In the genomic region with DNA sequence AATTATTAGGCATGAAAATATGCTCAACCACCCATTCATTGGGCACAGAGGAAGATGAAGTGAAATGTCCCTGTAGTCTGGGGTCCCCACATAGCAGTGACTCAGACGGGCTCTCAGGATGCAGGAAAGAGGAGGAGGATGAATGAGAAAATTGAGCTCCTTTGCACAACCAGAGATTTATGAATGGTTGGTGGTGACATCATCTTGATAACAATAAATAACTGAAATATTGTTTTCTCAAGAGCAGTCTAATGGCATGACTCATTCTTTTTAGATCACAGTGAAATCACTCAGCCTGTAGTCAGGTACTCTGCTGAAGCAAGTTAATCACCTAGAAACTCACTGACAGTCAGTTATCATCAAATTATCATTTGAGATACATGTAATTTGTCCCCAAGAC, we compare ENCODE assay signal across 11 cellular contexts.
DNase-seq lines count a peak whose midpoint lies in the region; ATAC-seq, FAIRE-seq and TF ChIP-seq lines count a peak whose summit lies in the region.
"Had no signal": no experiment of that assay in that cellular context is flagged by ENCODE, and none has a peak within 500 bp of the region (broad histone marks: within the 10 kb centered on the region; RNA-seq: fewer than 3 reads in every experiment).

No MANE protein-coding gene starts in this region.

- no peaks in the 10 kb centered on the region for H3K27me3 Mint-ChIP-seq in natural killer cell treated with Interleukin-12 subunit alpha and Interleukin-12 subunit beta and Interleukin-15 and Interleukin-18, amount 100 ng/mL, for 72 hours

- FAIRE-seq in H54 (lab: Jason Lieb, UNC) (no peak), endothelial cell of umbilical vein (lab: Jason Lieb, UNC) (peak; percentile 90)

- H3K4me3 Mint-ChIP-seq in natural killer cell treated with Interleukin-12 subunit alpha and Interleukin-12 subunit beta and Interleukin-15 and Interleukin-18, amount 100 ng/mL, for 72 hours = no peak overlapping the region

- ATAC-seq in natural killer cell treated with Interleukin-12 subunit alpha and Interleukin-12 subunit beta and Interleukin-15 and Interleukin-18, amount 100 ng/mL, for 72 hours = no peak
- no peak for ATAC-seq in HG03108 (IDR thresholded peaks at IDR 0.05; ENCODE audit: unreplicated experiment)

- H3K4me1 ChIP-seq in endothelial cell of umbilical vein (ENCODE audit: control insufficient read depth, extremely low read depth, insufficient read depth, low read length) = peaks cover 19% of the 10 kb centered on the region

- dilution Hi-C loops in endothelial cell of umbilical vein (cut with MboI; ENCODE audit: extremely low pct_ligation_motif_present, low sequenced_read_pairs) = no loop called here

- no peak overlapping the region for H2AFZ ChIP-seq in endothelial cell of umbilical vein (ENCODE audit: low read depth, low read length)

- H3K36me3 ChIP-seq in endothelial cell of umbilical vein (ENCODE audit: control insufficient read depth in 2 of 2, extremely low read depth in 1 of 2, insufficient read depth in 2 of 2, low read length in 2 of 2) = no peaks in the 10 kb centered on the region
- H3K36me3 ChIP-seq: WERI-Rb-1 had no signal

- TF ChIP-seq CTCF in endothelial cell of umbilical vein (IDR thresholded peaks at IDR 0.05; ENCODE audit: extremely low read depth in 1 of 2, insufficient read depth in 1 of 2, low read depth in 1 of 2, low read length in 2 of 2) = no peak

- H3K9me3 ChIP-seq in endothelial cell of umbilical vein (replicated peaks; ENCODE audit: control insufficient read depth, insufficient read depth, low read length) = no peaks in the 10 kb centered on the region

- peak; percentile 0 for DNase-seq in H54 (ENCODE audit: insufficient read length, low spot score)
- DNase-seq in endothelial cell of umbilical vein (ENCODE audit: low read depth, low spot score) = peak; percentile 88
- peak; percentile 60 for DNase-seq in pulmonary artery endothelial cell (ENCODE audit: low read depth, low spot score)
- no peak for DNase-seq in activated CD4-positive, alpha-beta T cell treated with anti-CD3 and anti-CD28 coated beads, Interleukin-2, amount 50 U/mL, for 1 hour
- DNase-seq in natural killer cell treated with Interleukin-12 subunit alpha and Interleukin-12 subunit beta and Interleukin-15 and Interleukin-18, amount 100 ng/mL, for 72 hours (ENCODE audit: low spot score) = no peak
- DNase-seq in NCI-H1694 (lab: John Stamatoyannopoulos, UW) = no peak
- DNase-seq: cerebellar nuclear complex, NCI-H345, WERI-Rb-1 had no signal

- no peak for TF ChIP-seq POLR2A in H54 (IDR thresholded peaks at IDR 0.05; ENCODE audit: low read depth, low read length)
- TF ChIP-seq POLR2A in endothelial cell of umbilical vein (IDR thresholded peaks at IDR 0.05; ENCODE audit: low read depth, low read length) = no peak

- CTCF ChIA-PET in endothelial cell of umbilical vein (lab: Charles Lee) = interaction anchor here (0.6 to 2.7 kb wide), 14 partner anchors 9 to 496 kb away, joined by 3 to 13 read pairs (median 3); no protein-coding TSS in a partner anchor

- no peak overlapping the region for H3K9ac ChIP-seq in endothelial cell of umbilical vein (replicated peaks; ENCODE audit: extremely low read depth, insufficient read depth, low read length)

- peaks cover 7% of the 10 kb centered on the region for H3K9me3 Mint-ChIP-seq in natural killer cell treated with Interleukin-12 subunit alpha and Interleukin-12 subunit beta and Interleukin-15 and Interleukin-18, amount 100 ng/mL, for 72 hours

- H3K79me2 ChIP-seq in endothelial cell of umbilical vein (ENCODE audit: control insufficient read depth, insufficient read depth, low read length) = no peaks in the 10 kb centered on the region

- POLR2A ChIA-PET in endothelial cell of umbilical vein (lab: Charles Lee) = interaction anchor here (1.5 kb wide), 1 partner anchor 16 kb away, joined by 5 read pairs; no protein-coding TSS in a partner anchor

- no TSS peak for BruUV-seq in endothelial cell of umbilical vein (replicated peaks; lab: Mats Ljungman, UMichigan)

- no peaks in the 10 kb centered on the region for H4K20me1 ChIP-seq in endothelial cell of umbilical vein (replicated peaks; ENCODE audit: control insufficient read depth, extremely low read depth, insufficient read depth, low read length)

- H3K4me1 Mint-ChIP-seq in natural killer cell treated with Interleukin-12 subunit alpha and Interleukin-12 subunit beta and Interleukin-15 and Interleukin-18, amount 100 ng/mL, for 72 hours (ENCODE audit: low read depth in 2 of 2) = no peaks in the 10 kb centered on the region

- H3K4me3 ChIP-seq in endothelial cell of umbilical vein (replicated peaks in 1 of 3; ENCODE audit: insufficient read depth in 1 of 3, low read depth in 1 of 3, low read length in 3 of 3) = no peak overlapping the region

- peak overlapping the region; percentile 8 for H3K4me2 ChIP-seq in endothelial cell of umbilical vein (ENCODE audit: insufficient read depth, low read length)

- no peak overlapping the region for H3K27ac Mint-ChIP-seq in natural killer cell treated with Interleukin-12 subunit alpha and Interleukin-12 subunit beta and Interleukin-15 and Interleukin-18, amount 100 ng/mL, for 72 hours

- H3K36me3 Mint-ChIP-seq in natural killer cell treated with Interleukin-12 subunit alpha and Interleukin-12 subunit beta and Interleukin-15 and Interleukin-18, amount 100 ng/mL, for 72 hours = no peaks in the 10 kb centered on the region

- intact Hi-C loops in endothelial cell of umbilical vein (cut with micrococcal nuclease) = loop anchor here (1.0 kb wide), 1 partner anchor 16 kb away; no protein-coding TSS in a partner anchor

- H3K9me1 ChIP-seq in endothelial cell of umbilical vein (replicated peaks; ENCODE audit: control insufficient read depth, extremely low read depth, insufficient read depth, low read length) = no peaks in the 10 kb centered on the region

- H3K27ac ChIP-seq in endothelial cell of umbilical vein (ENCODE audit: insufficient read depth, low read depth, low read length) = peak overlapping the region; percentile 21
- H3K27ac ChIP-seq: WERI-Rb-1 had no signal

- H3K27me3 ChIP-seq in endothelial cell of umbilical vein (ENCODE audit: control insufficient read depth in 2 of 2, insufficient read depth in 2 of 2, low read length in 2 of 2) = no peaks in the 10 kb centered on the region

TF ChIP-seq in PFSK-1, 5 proteins besides CTCF, POLR2A, EP300 and RAD21 (continues in another document):
- TF ChIP-seq REST (IDR thresholded peaks at IDR 0.05; ENCODE audit: insufficient read depth in 1 of 2, low read depth in 2 of 2, low read length in 2 of 2) (no peak), TAF1 (IDR thresholded peaks at IDR 0.05; ENCODE audit: borderline replicate concordance, insufficient read depth, low read length) (peak; percentile 64; the same call in 1 of the 2 replicates)

TF ChIP-seq in endothelial cell of umbilical vein, 7 proteins besides CTCF, POLR2A, EP300 and RAD21:
- TF ChIP-seq MYC (IDR thresholded peaks at IDR 0.05; ENCODE audit: low read depth, low read length) (no peak), JUN (IDR thresholded peaks at IDR 0.05; ENCODE audit: borderline replicate concordance, insufficient read depth, insufficient read length, low read depth) (peak; percentile 95), MAX (IDR thresholded peaks at IDR 0.05; ENCODE audit: insufficient read depth, insufficient read length) (no peak), GATA2 (IDR thresholded peaks at IDR 0.05; ENCODE audit: insufficient read depth, insufficient read length, low read depth, low read length) (peak; percentile 66), EZH2 (IDR thresholded peaks at IDR 0.05; ENCODE audit: borderline replicate concordance, low read depth, low read length, severe bottlenecking) (no peak), FOS (IDR thresholded peaks at IDR 0.05; ENCODE audit: borderline replicate concordance, insufficient read depth, low read length) (peak; percentile 98), POLR2AphosphoS5 (IDR thresholded peaks at IDR 0.05; ENCODE audit: insufficient read depth, low read depth, low read length) (peak; percentile 41)

Comparison
In these comparisons a context has a peak if more than half of its experiments do, and no peak if none do; other contexts are left out.
1. DNase-seq: peak in H54 (single experiment), endothelial cell of umbilical vein (single experiment) and pulmonary artery endothelial cell (single experiment); none in activated CD4-positive, alpha-beta T cell treated with anti-CD3 and anti-CD28 coated beads, Interleukin-2, amount 50 U/mL, for 1 hour (single experiment), natural killer cell treated with Interleukin-12 subunit alpha and Interleukin-12 subunit beta and Interleukin-15 and Interleukin-18, amount 100 ng/mL, for 72 hours (single experiment) and NCI-H1694 (single experiment).